Comparison of ENCODE assay signal across 18 cellular contexts in the genomic region with DNA sequence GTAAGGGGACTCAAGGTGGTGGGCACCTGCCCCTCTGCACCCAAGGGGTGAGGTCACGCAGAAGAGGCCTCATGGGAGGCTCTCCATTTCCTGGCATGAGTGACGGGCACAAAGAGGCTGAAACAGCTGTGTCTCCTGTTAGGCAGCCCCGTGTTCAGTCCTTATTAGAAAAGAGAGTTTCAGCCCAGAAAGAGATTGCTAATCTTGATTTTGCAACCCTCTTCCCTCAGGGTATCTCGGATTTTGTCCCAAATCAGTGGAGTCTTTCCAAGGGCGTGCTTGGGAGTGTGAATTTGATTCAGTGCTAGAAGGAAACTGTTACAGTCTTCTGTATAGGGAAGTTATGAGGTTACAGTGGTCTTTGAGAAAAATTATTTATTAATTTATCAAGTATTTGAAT. TPM values are rescaled to one million over a fixed set of nuclear protein-coding genes. Genes with fewer than 3 reads are reported as not detected.
DNase-seq lines count a peak whose midpoint lies in the region; ATAC-seq and TF ChIP-seq lines count a peak whose summit lies in the region.
"Had no signal": no experiment of that assay in that cellular context is flagged by ENCODE, and none has a peak within 500 bp of the region (broad histone marks: within the 10 kb centered on the region; RNA-seq: fewer than 3 reads in every experiment).

No MANE protein-coding gene starts in this region.

- peak; percentile 40 for DNase-seq in MCF 10A (ENCODE audit: unreplicated experiment)
- no peak for DNase-seq in breast epithelium (ENCODE audit: low spot score in 2 of 2)
- no peak for DNase-seq in body of pancreas
- DNase-seq in activated T-helper 1 cell treated with anti-CD3 and anti-CD28 coated beads, Interleukin-12 subunit alpha, Interleukin-12 subunit beta, Interleukin-2, Interleukin-4 antibody, amounts not matched to agents 30 ng/mL and 10 ng/mL and 1 ng/mL, durations not matched to agents 14 hours and 24 hours and 36 hours (ENCODE audit: low spot score), result no peak
- no peak for DNase-seq in activated CD8-positive, alpha-beta memory T cell treated with anti-CD3 and anti-CD28 coated beads, Interleukin-2, amount 50 U/mL, for 4 hours
- DNase-seq in BE2C, result no peak
- no peak for DNase-seq in coronary artery (ENCODE audit: low spot score)
- DNase-seq: AML-193; CD8-positive, alpha-beta T cell; COR-L47; DMS53; GF-D8; HFFc6 had no signal

- H3K27me3 ChIP-seq in breast epithelium (peaks cover 0 to 2% of the 10 kb centered on the region in 2 donors), body of pancreas (no peaks in the 10 kb centered on the region), BE2C (no peaks in the 10 kb centered on the region)

- peaks cover 17% of the 10 kb centered on the region for H3K4me1 Mint-ChIP-seq in MCF 10A (ENCODE audit: insufficient read depth, unreplicated experiment)
- H3K4me1 Mint-ChIP-seq in activated T-helper 1 cell treated with anti-CD3 and anti-CD28 coated beads, Interleukin-12 subunit alpha, Interleukin-12 subunit beta, Interleukin-2, Interleukin-4 antibody, amounts not matched to agents 30 ng/mL and 10 ng/mL and 1 ng/mL, durations not matched to agents 14 hours and 24 hours and 36 hours (ENCODE audit: low read depth), result peaks cover 49% of the 10 kb centered on the region

- intact Hi-C loops in MCF 10A (cut with micrococcal nuclease), result no loop called here
- intact Hi-C loops in breast epithelium (cut with DNase I; ENCODE audit: low total_unique reads), result no loop called here
- intact Hi-C loops in body of pancreas (cut with DNase I), result no loop called here
- intact Hi-C loops in activated T-helper 1 cell treated with anti-CD3 and anti-CD28 coated beads, Interleukin-12 subunit alpha, Interleukin-12 subunit beta, Interleukin-2, Interleukin-4 antibody, amounts not matched to agents 30 ng/mL and 10 ng/mL and 1 ng/mL, durations not matched to agents 14 hours and 24 hours and 36 hours (cut with micrococcal nuclease), result no loop called here

- ATAC-seq in HG03354 (IDR thresholded peaks at IDR 0.05; ENCODE audit: poor library complexity, severe bottlenecking, unreplicated experiment) (peak; percentile 37), body of pancreas (peak; percentile 12)
- ATAC-seq: CD8-positive, alpha-beta T cell had no signal

- TF ChIP-seq CTCF in MCF 10A (IDR thresholded peaks at IDR 0.05; ENCODE audit: unreplicated experiment) (no peak), breast epithelium (IDR thresholded peaks at IDR 0.05) (no peak), body of pancreas (IDR thresholded peaks at IDR 0.05) (no peak), BE2C (IDR thresholded peaks at IDR 0.05; ENCODE audit: low read depth, low read length) (no peak), coronary artery (IDR thresholded peaks at IDR 0.05) (no peak)

- CTCF ChIA-PET in MCF 10A (lab: Yijun Ruan, JAX), result interaction anchor here (0.6 kb wide), 1 partner anchor 858 kb away, joined by 4 read pairs; no protein-coding TSS in a partner anchor

- no peaks in the 10 kb centered on the region for H3K27me3 Mint-ChIP-seq in MCF 10A (ENCODE audit: insufficient read depth, unreplicated experiment)
- no peaks in the 10 kb centered on the region for H3K27me3 Mint-ChIP-seq in activated T-helper 1 cell treated with anti-CD3 and anti-CD28 coated beads, Interleukin-12 subunit alpha, Interleukin-12 subunit beta, Interleukin-2, Interleukin-4 antibody, amounts not matched to agents 30 ng/mL and 10 ng/mL and 1 ng/mL, durations not matched to agents 14 hours and 24 hours and 36 hours (ENCODE audit: insufficient read depth)

- H3K4me1 ChIP-seq in breast epithelium (no peaks in the 10 kb centered on the region), body of pancreas (peaks cover 4% of the 10 kb centered on the region), BE2C (no peaks in the 10 kb centered on the region)

- H3K9me3 ChIP-seq in breast epithelium, result no peaks in the 10 kb centered on the region
- H3K9me3 ChIP-seq in body of pancreas, result no peaks in the 10 kb centered on the region
- no peaks in the 10 kb centered on the region for H3K9me3 ChIP-seq in BE2C
- H3K9me3 ChIP-seq: HAP-1 had no signal

- TF ChIP-seq POLR2A in breast epithelium (IDR thresholded peaks at IDR 0.05) (no peak), body of pancreas (IDR thresholded peaks at IDR 0.05) (no peak)

- 77 to 80% methylated on average over 5 of the region's 5 CpGs for WGBS in body of pancreas, 2 donors

- POLR2A ChIA-PET in MCF 10A (lab: Yijun Ruan, JAX), result no interaction called here

- BruUV-seq in MCF 10A (replicated peaks; lab: Mats Ljungman, UMichigan), result no TSS peak

- peaks cover 4% of the 10 kb centered on the region for H3K36me3 Mint-ChIP-seq in MCF 10A (ENCODE audit: insufficient read depth, unreplicated experiment)
- H3K36me3 Mint-ChIP-seq in activated T-helper 1 cell treated with anti-CD3 and anti-CD28 coated beads, Interleukin-12 subunit alpha, Interleukin-12 subunit beta, Interleukin-2, Interleukin-4 antibody, amounts not matched to agents 30 ng/mL and 10 ng/mL and 1 ng/mL, durations not matched to agents 14 hours and 24 hours and 36 hours (ENCODE audit: low read depth), result peaks cover 27% of the 10 kb centered on the region
- H3K36me3 Mint-ChIP-seq: CD8-positive, alpha-beta T cell had no signal

- no peaks in the 10 kb centered on the region for H3K9me3 Mint-ChIP-seq in MCF 10A (ENCODE audit: unreplicated experiment)
- no peaks in the 10 kb centered on the region for H3K9me3 Mint-ChIP-seq in activated T-helper 1 cell treated with anti-CD3 and anti-CD28 coated beads, Interleukin-12 subunit alpha, Interleukin-12 subunit beta, Interleukin-2, Interleukin-4 antibody, amounts not matched to agents 30 ng/mL and 10 ng/mL and 1 ng/mL, durations not matched to agents 14 hours and 24 hours and 36 hours
- H3K9me3 Mint-ChIP-seq: CD8-positive, alpha-beta T cell; HFFc6 had no signal

- H3K27ac ChIP-seq in breast epithelium (no peak overlapping the region), body of pancreas (peak overlapping the region in 1 of 4 donors; percentile 32), coronary artery (no peak overlapping the region)
- H3K27ac ChIP-seq: 22Rv1, C4-2B, HL-60 had no signal

- H3K36me3 ChIP-seq in breast epithelium (no peaks in the 10 kb centered on the region), body of pancreas (replicated peaks in 1 of 2; ENCODE audit: insufficient read depth in 1 of 2, low read depth in 2 of 2) (no peaks in the 10 kb centered on the region), BE2C (no peaks in the 10 kb centered on the region)
- H3K36me3 ChIP-seq: HAP-1 had no signal

- no peak overlapping the region for H3K4me3 Mint-ChIP-seq in MCF 10A (ENCODE audit: unreplicated experiment)
- H3K4me3 Mint-ChIP-seq in activated T-helper 1 cell treated with anti-CD3 and anti-CD28 coated beads, Interleukin-12 subunit alpha, Interleukin-12 subunit beta, Interleukin-2, Interleukin-4 antibody, amounts not matched to agents 30 ng/mL and 10 ng/mL and 1 ng/mL, durations not matched to agents 14 hours and 24 hours and 36 hours, result no peak overlapping the region
- H3K4me3 Mint-ChIP-seq: CD8-positive, alpha-beta T cell; HFFc6 had no signal

- H3K4me3 ChIP-seq in breast epithelium (no peak overlapping the region), body of pancreas (no peak overlapping the region), BE2C (ENCODE audit: low read depth, low read length) (no peak overlapping the region), coronary artery (no peak overlapping the region)
- H3K4me3 ChIP-seq: HAP-1 had no signal

- H3K27ac Mint-ChIP-seq in MCF 10A (ENCODE audit: low read depth, unreplicated experiment), result no peak overlapping the region
- H3K27ac Mint-ChIP-seq in activated T-helper 1 cell treated with anti-CD3 and anti-CD28 coated beads, Interleukin-12 subunit alpha, Interleukin-12 subunit beta, Interleukin-2, Interleukin-4 antibody, amounts not matched to agents 30 ng/mL and 10 ng/mL and 1 ng/mL, durations not matched to agents 14 hours and 24 hours and 36 hours, result no peak overlapping the region
- H3K27ac Mint-ChIP-seq: CD8-positive, alpha-beta T cell; HFFc6 had no signal

RNA-seq across cellular contexts. Expression of a gene that starts 10.4 kb away (rescaled TPM):
- 2.3 and 3.0 TPM in 2 replicates for total RNA-seq in MCF 10A (2022)
- total RNA-seq in breast epithelium, result 1 to 10 TPM; 4.2 to 6.4 (median 4.6) TPM
- total RNA-seq in body of pancreas, result 1 to 10 TPM; 3.3 to 3.4 TPM
- 22.9 and 27.1 TPM in 2 replicates for total RNA-seq in activated T-helper 1 cell treated with anti-CD3 and anti-CD28 coated beads, Interleukin-12 subunit alpha, Interleukin-12 subunit beta, Interleukin-2, Interleukin-4 antibody, amounts not matched to agents 30 ng/mL and 10 ng/mL and 1 ng/mL, durations not matched to agents 14 hours and 24 hours and 36 hours
- not detected for polyA plus RNA-seq in BE2C (2012; ENCODE audit: insufficient read depth, insufficient read length, low read depth)
